ENCODE assay signal across 27 cellular contexts in genomic region chr17:63596856-63597557, GRCh38. TPM values are rescaled to one million over a fixed set of nuclear protein-coding genes. Genes with fewer than 3 reads are reported as not detected.
DNase-seq lines count a peak whose midpoint lies in the region; ATAC-seq and TF ChIP-seq lines count a peak whose summit lies in the region.
"Had no signal": no experiment of that assay in that cellular context is flagged by ENCODE, and none has a peak within 500 bp of the region (broad histone marks: within the 10 kb centered on the region; RNA-seq: fewer than 3 reads in every experiment).

No MANE protein-coding gene starts in this region.

- H3K27ac ChIP-seq in CD4-positive, alpha-beta T cell (ENCODE audit: low read depth, low read length): no peak overlapping the region
- H3K27ac ChIP-seq: C4-2B, HL-60, Peyer's patch, prostate gland, thyroid gland, vagina had no signal

- ATAC-seq in activated CD4-positive, alpha-beta T cell treated with anti-CD3 and anti-CD28 coated beads for 36 hours: no peak
- peak; percentile 26 for ATAC-seq in CD4-positive, alpha-beta T cell (ENCODE audit: poor library complexity)
- peak; percentile 74 for ATAC-seq in central memory CD8-positive, alpha-beta T cell (replicated peaks; ENCODE audit: extremely low read depth, poor library complexity, severe bottlenecking)
- ATAC-seq in GM19452 (IDR thresholded peaks at IDR 0.05; ENCODE audit: unreplicated experiment) (no peak), HG03045 (IDR thresholded peaks at IDR 0.05; ENCODE audit: unreplicated experiment) (no peak)
- ATAC-seq: left ventricle myocardium superior, sciatic nerve had no signal

- H3K4me1 Mint-ChIP-seq in activated CD4-positive, alpha-beta T cell treated with anti-CD3 and anti-CD28 coated beads for 36 hours: peaks cover 29% of the 10 kb centered on the region
- H3K4me1 Mint-ChIP-seq in CD4-positive, alpha-beta T cell (ENCODE audit: low read depth): peaks cover 40% of the 10 kb centered on the region
- peaks cover 49% of the 10 kb centered on the region for H3K4me1 Mint-ChIP-seq in central memory CD8-positive, alpha-beta T cell

- no peaks in the 10 kb centered on the region for H3K27me3 ChIP-seq in CD4-positive, alpha-beta T cell (ENCODE audit: control insufficient read depth, insufficient read depth, low read length)
- H3K27me3 ChIP-seq: Peyer's patch, thyroid gland, vagina had no signal

- no peak overlapping the region for H3K4me3 Mint-ChIP-seq in activated CD4-positive, alpha-beta T cell treated with anti-CD3 and anti-CD28 coated beads for 36 hours
- H3K4me3 Mint-ChIP-seq in CD4-positive, alpha-beta T cell: peak overlapping the region; percentile 62
- H3K4me3 Mint-ChIP-seq in central memory CD8-positive, alpha-beta T cell: peak overlapping the region; percentile 52

- intact Hi-C loops in activated CD4-positive, alpha-beta T cell treated with anti-CD3 and anti-CD28 coated beads for 36 hours (cut with DNase I, micrococcal nuclease): no loop called here
- intact Hi-C loops in CD4-positive, alpha-beta T cell (cut with DNase I, micrococcal nuclease): no loop called here

- H3K27me3 Mint-ChIP-seq in activated CD4-positive, alpha-beta T cell treated with anti-CD3 and anti-CD28 coated beads for 36 hours: no peaks in the 10 kb centered on the region
- H3K27me3 Mint-ChIP-seq in CD4-positive, alpha-beta T cell: no peaks in the 10 kb centered on the region
- no peaks in the 10 kb centered on the region for H3K27me3 Mint-ChIP-seq in central memory CD8-positive, alpha-beta T cell

- TF ChIP-seq CTCF in CD4-positive, alpha-beta T cell (IDR thresholded peaks at IDR 0.05): no peak

- no peaks in the 10 kb centered on the region for H3K9me3 Mint-ChIP-seq in activated CD4-positive, alpha-beta T cell treated with anti-CD3 and anti-CD28 coated beads for 36 hours (ENCODE audit: low read depth)
- no peaks in the 10 kb centered on the region for H3K9me3 Mint-ChIP-seq in CD4-positive, alpha-beta T cell
- no peaks in the 10 kb centered on the region for H3K9me3 Mint-ChIP-seq in central memory CD8-positive, alpha-beta T cell

- peaks cover 3% of the 10 kb centered on the region for H3K36me3 Mint-ChIP-seq in activated CD4-positive, alpha-beta T cell treated with anti-CD3 and anti-CD28 coated beads for 36 hours (ENCODE audit: low read depth)
- peaks cover 22% of the 10 kb centered on the region for H3K36me3 Mint-ChIP-seq in CD4-positive, alpha-beta T cell (ENCODE audit: low read depth)
- peaks cover 7% of the 10 kb centered on the region for H3K36me3 Mint-ChIP-seq in central memory CD8-positive, alpha-beta T cell (ENCODE audit: insufficient read depth)

- H3K27ac Mint-ChIP-seq in activated CD4-positive, alpha-beta T cell treated with anti-CD3 and anti-CD28 coated beads for 36 hours: peak overlapping the region; percentile 13
- H3K27ac Mint-ChIP-seq in CD4-positive, alpha-beta T cell: peak overlapping the region; percentile 82
- H3K27ac Mint-ChIP-seq in central memory CD8-positive, alpha-beta T cell (ENCODE audit: low read depth): peak overlapping the region; percentile 39

- CTCF ChIA-PET in activated CD4-positive, alpha-beta T cell treated with anti-CD3 and anti-CD28 coated beads for 36 hours (lab: Charles Lee): interaction anchor here (0.6 to 1.6 kb wide), 3 partner anchors 46 to 264 kb away, joined by 3 read pairs; no protein-coding TSS in a partner anchor
- CTCF ChIA-PET in CD4-positive, alpha-beta T cell (lab: Charles Lee): interaction anchor here (0.6 to 2.0 kb wide), 3 partner anchors 113 to 1042 kb away, joined by 3 to 4 read pairs (median 3); no protein-coding TSS in a partner anchor

- H3K9me3 ChIP-seq in CD4-positive, alpha-beta T cell (ENCODE audit: control insufficient read depth, low read length): no peaks in the 10 kb centered on the region
- H3K9me3 ChIP-seq: Peyer's patch, prostate gland, thyroid gland, vagina had no signal

- no peak for DNase-seq in activated CD4-positive, alpha-beta T cell treated with anti-CD3 and anti-CD28 coated beads for 36 hours
- no peak for DNase-seq in activated CD4-positive, alpha-beta T cell treated with anti-CD3 and anti-CD28 coated beads for 1 hour
- no peak for DNase-seq in CD4-positive, alpha-beta T cell
- DNase-seq in NCI-H82 (lab: John Stamatoyannopoulos, UW) (peak; percentile 41), NCI-H526 treated with DMSO at 0.1 percent for 48 hours (lab: John Stamatoyannopoulos, UW) (no peak)
- no peak for DNase-seq in central memory CD8-positive, alpha-beta T cell (ENCODE audit: low spot score in 2 of 2)
- DNase-seq: activated CD4-positive, alpha-beta T cell treated with anti-CD3 and anti-CD28 coated beads, Interleukin-2, amount 50 U/mL, for 1 hour; activated gamma-delta T cell; caudate nucleus; cortex of kidney; head of caudate nucleus; left ventricle myocardium superior; mesendoderm; NCI-H146; NCI-H748 treated with DMSO at 0.1 percent for 48 hours; Peyer's patch; SHP77 treated with DMSO at 0.1 percent for 48 hours; stimulated activated CD4-positive, alpha-beta T cell treated with anti-CD3 and anti-CD28 coated beads, Interleukin-12 subunit alpha, Interleukin-12 subunit beta, amount 100 ng/mL, for 4 hours; stimulated activated CD4-positive, alpha-beta T cell treated with anti-CD3 and anti-CD28 coated beads, Interleukin-2, amount 100 ng/mL, for 48 hours; thyroid gland had no signal

- POLR2A ChIA-PET in activated CD4-positive, alpha-beta T cell treated with anti-CD3 and anti-CD28 coated beads for 36 hours (lab: Charles Lee): interaction anchor here (0.5 to 1.0 kb wide), 2 partner anchors 15 to 45 kb away, joined by 3 to 4 read pairs; no protein-coding TSS in a partner anchor
- POLR2A ChIA-PET in CD4-positive, alpha-beta T cell (lab: Charles Lee): interaction anchor here (1.2 kb wide), 2 partner anchors 25 to 40 kb away, joined by 3 to 4 read pairs; partner anchors contain the start of gene MAP3K3

RNA-seq across cellular contexts. Expression of gene TACO1, which starts 3.7 kb away (rescaled TPM):
- 10 to 100 TPM; 25.7 to 29.2 TPM for total RNA-seq in activated CD4-positive, alpha-beta T cell treated with anti-CD3 and anti-CD28 coated beads for 36 hours
- total RNA-seq in CD4-positive, alpha-beta T cell: 10 to 100 TPM; 11.3 to 13.2 TPM

RNA-seq across cellular contexts. Expression of gene MAP3K3, which starts 25.2 kb away (rescaled TPM):
- total RNA-seq in activated CD4-positive, alpha-beta T cell treated with anti-CD3 and anti-CD28 coated beads for 36 hours: 10 to 100 TPM; 22.4 to 22.9 TPM
- 10 to 100 TPM; 75.8 to 78.1 TPM for total RNA-seq in CD4-positive, alpha-beta T cell

RNA-seq across cellular contexts. Expression of gene DCAF7, which starts 46.7 kb away (rescaled TPM):
- total RNA-seq in activated CD4-positive, alpha-beta T cell treated with anti-CD3 and anti-CD28 coated beads for 36 hours: 100 to 1,000 TPM; 106 to 117 TPM
- total RNA-seq in CD4-positive, alpha-beta T cell: 10 to 100 TPM; 11.3 to 11.9 TPM

Comparison
In these comparisons a context has a peak if more than half of its experiments do, and no peak if none do; other contexts are left out.
1. ATAC-seq: peak in CD4-positive, alpha-beta T cell (single experiment) and central memory CD8-positive, alpha-beta T cell (single experiment); none in activated CD4-positive, alpha-beta T cell treated with anti-CD3 and anti-CD28 coated beads for 36 hours (single experiment), GM19452 (single experiment) and HG03045 (single experiment).
2. H3K27ac Mint-ChIP-seq: peak in every context shown above with its lines; median percentile 82 in CD4-positive, alpha-beta T cell; 39 in central memory CD8-positive, alpha-beta T cell; 13 in activated CD4-positive, alpha-beta T cell treated with anti-CD3 and anti-CD28 coated beads for 36 hours.
3. RNA of gene DCAF7, which starts 46.7 kb away (total RNA-seq): 106 to 117 TPM in activated CD4-positive, alpha-beta T cell treated with anti-CD3 and anti-CD28 coated beads for 36 hours; 11.3 to 11.9 TPM in CD4-positive, alpha-beta T cell; every median in the first group is over 4 times any median in the second.